In genomic region chr11:74279256-74279655, GRCh38 we compare ENCODE assay signal across 14 cellular contexts. TPM values are rescaled to one million over a fixed set of nuclear protein-coding genes. Genes with fewer than 3 reads are reported as not detected.
DNase-seq lines count a peak whose midpoint lies in the region; TF ChIP-seq lines count a peak whose summit lies in the region.
"Had no signal": no experiment of that assay in that cellular context is flagged by ENCODE, and none has a peak within 500 bp of the region (broad histone marks: within the 10 kb centered on the region; RNA-seq: fewer than 3 reads in every experiment).

No MANE protein-coding gene starts in this region.

- CTCF ChIA-PET in AG04450 (lab: Charles Lee), result interaction anchor here (0.6 to 3.0 kb wide), 4 partner anchors 20 to 110 kb away, joined by 3 to 13 read pairs (median 4); no protein-coding TSS in a partner anchor
- CTCF ChIA-PET in RWPE1 (lab: Yijun Ruan, JAX), result no interaction called here

- no peak for TF ChIP-seq POLR2A in prostate gland (IDR thresholded peaks at IDR 0.05)

- no peak overlapping the region for H3K27ac Mint-ChIP-seq in nephron progenitor cell
- H3K27ac Mint-ChIP-seq in CD14-positive monocyte, result no peak overlapping the region
- H3K27ac Mint-ChIP-seq: activated CD8-positive, alpha-beta T cell treated with anti-CD3 and anti-CD28 coated beads, Interleukin-2, amount 10 ng/mL, durations not matched to agents 7 days and 5 days had no signal

- H3K27me3 Mint-ChIP-seq in nephron progenitor cell (ENCODE audit: low read depth, poor library complexity), result no peaks in the 10 kb centered on the region
- peaks cover 0 to 3% (median 3%) of the 10 kb centered on the region in 3 donors for H3K27me3 Mint-ChIP-seq in CD14-positive monocyte (ENCODE audit: low read depth in 3 of 3)

- POLR2A ChIA-PET in AG04450 (lab: Yijun Ruan, JAX) (interaction anchor here (1.1 to 2.6 kb wide), 6 partner anchors 9 to 302 kb away, joined by 3 to 22 read pairs (median 4); partner anchors contain the start of genes C2CD3 and PPME1), RWPE1 (lab: Yijun Ruan, JAX; ENCODE audit: low non-redundant PET) (no interaction called here)

- H3K36me3 ChIP-seq in prostate gland, result no peaks in the 10 kb centered on the region
- H3K36me3 ChIP-seq: adrenal gland had no signal

- TF ChIP-seq CTCF in AG04450 (IDR thresholded peaks at IDR 0.05; ENCODE audit: low read depth, low read length) (no peak), RWPE1 (conservative IDR thresholded peaks at IDR 0.05; ENCODE audit: low read depth) (no peak), fibroblast of mammary gland (conservative IDR thresholded peaks at IDR 0.05; ENCODE audit: control insufficient read depth, insufficient read depth, low read depth, low read length) (no peak), prostate gland (IDR thresholded peaks at IDR 0.05) (no peak), nephron progenitor cell (IDR thresholded peaks at IDR 0.05) (no peak), CD14-positive monocyte (IDR thresholded peaks at IDR 0.05) (no peak)

- H3K36me3 Mint-ChIP-seq in nephron progenitor cell (ENCODE audit: low read depth), result no peaks in the 10 kb centered on the region
- no peaks in the 10 kb centered on the region for H3K36me3 Mint-ChIP-seq in CD14-positive monocyte

- in situ Hi-C loops in ACHN (cut with HindIII; ENCODE audit: low pct_ligation_motif_present, low pct_unique_long_range_greater_than_20kb, low sequenced_read_pairs), result no loop called here

- H3K4me3 Mint-ChIP-seq in nephron progenitor cell (no peak overlapping the region), CD14-positive monocyte (no peak overlapping the region)
- H3K4me3 Mint-ChIP-seq: activated CD8-positive, alpha-beta T cell treated with anti-CD3 and anti-CD28 coated beads, Interleukin-2, amount 10 ng/mL, durations not matched to agents 7 days and 5 days had no signal

- H3K4me3 ChIP-seq in AG04450 (ENCODE audit: low read depth, low read length) (no peak overlapping the region), fibroblast of mammary gland (ENCODE audit: control insufficient read depth, low read depth, low read length) (no peak overlapping the region), prostate gland (no peak overlapping the region)
- H3K4me3 ChIP-seq: adrenal gland had no signal

- peaks cover 3% of the 10 kb centered on the region for H3K4me1 ChIP-seq in prostate gland (replicated peaks)

- H3K4me1 Mint-ChIP-seq in nephron progenitor cell (peaks cover 22% of the 10 kb centered on the region), CD14-positive monocyte (no peaks in the 10 kb centered on the region)

- intact Hi-C loops in prostate gland (cut with DNase I), result loop anchor here (5.0 kb wide), 1 partner anchor 43 kb away; no protein-coding TSS in a partner anchor
- intact Hi-C loops in CD14-positive monocyte (cut with micrococcal nuclease), result no loop called here

- no peaks in the 10 kb centered on the region; the same call in 1 of the 2 replicates for H3K9me3 ChIP-seq in AG04450 (ENCODE audit: control insufficient read depth, insufficient read depth, low read length)
- no peaks in the 10 kb centered on the region for H3K9me3 ChIP-seq in prostate gland
- H3K9me3 ChIP-seq: adrenal gland had no signal

- 65% methylated on average over 5 of the region's 5 CpGs for WGBS in prostate gland

- H3K27me3 ChIP-seq in AG04450 (ENCODE audit: control insufficient read depth, insufficient read depth, low read length), result no peaks in the 10 kb centered on the region
- H3K27me3 ChIP-seq in prostate gland (replicated peaks; ENCODE audit: insufficient read depth), result no peaks in the 10 kb centered on the region
- H3K27me3 ChIP-seq: adrenal gland had no signal

- peak overlapping the region; percentile 98 for H3K27ac ChIP-seq in AG04450 (ENCODE audit: low read depth, low read length)
- H3K27ac ChIP-seq in RWPE1, result peak overlapping the region; percentile 74
- H3K27ac ChIP-seq in prostate gland, result peak overlapping the region; percentile 22 to 49

- no peaks in the 10 kb centered on the region for H3K9me3 Mint-ChIP-seq in nephron progenitor cell
- no peaks in the 10 kb centered on the region for H3K9me3 Mint-ChIP-seq in CD14-positive monocyte

- DNase-seq in AG04450 (ENCODE audit: low read depth, low spot score) (no peak), RWPE1 (ENCODE audit: low spot score) (no peak), fibroblast of mammary gland (ENCODE audit: low read depth) (peak; percentile 62), prostate gland (ENCODE audit: low spot score) (no peak), ACHN (no peak), nephron progenitor cell (no peak), CD14-positive monocyte (ENCODE audit: low spot score) (no peak)
- DNase-seq in activated effector memory CD4-positive, alpha-beta T cell treated with Interleukin-2 at 50 U/mL for 16 hours, result no peak
- DNase-seq: activated CD8-positive, alpha-beta T cell treated with anti-CD3 and anti-CD28 coated beads, Interleukin-2, amount 10 ng/mL, durations not matched to agents 7 days and 5 days; cortex of kidney; MM.1S; NCI-H1694; SHP77 had no signal

RNA-seq across cellular contexts. Expression of gene P4HA3, which starts 32.2 kb away (rescaled TPM):
- polyA plus RNA-seq in AG04450 (2011; rRNA removed) (8.5 and 10.7 TPM in 2 replicates), CD14-positive monocyte (not detected)
- 3.1 and 4.0 TPM in 2 replicates for polyA minus RNA-seq in AG04450 (2011; rRNA and poly(A)+ RNA removed)
- total RNA-seq in prostate gland, result 1 to 10 TPM in 1 of 2 donors, under 1 TPM in 1; 0.80 to 1.9 TPM
- total RNA-seq: activated CD8-positive, alpha-beta T cell treated with anti-CD3 and anti-CD28 coated beads, Interleukin-2, amount 10 ng/mL, durations not matched to agents 7 days and 5 days had no signal

Comparison
In these comparisons a context has a peak if more than half of its experiments do, and no peak if none do; other contexts are left out.
1. H3K27ac ChIP-seq: peak in every context shown above with its lines; median percentile 98 in AG04450; 74 in RWPE1; 36 in prostate gland.